Comparison of ENCODE assay signal across 15 cellular contexts in the genomic region with DNA sequence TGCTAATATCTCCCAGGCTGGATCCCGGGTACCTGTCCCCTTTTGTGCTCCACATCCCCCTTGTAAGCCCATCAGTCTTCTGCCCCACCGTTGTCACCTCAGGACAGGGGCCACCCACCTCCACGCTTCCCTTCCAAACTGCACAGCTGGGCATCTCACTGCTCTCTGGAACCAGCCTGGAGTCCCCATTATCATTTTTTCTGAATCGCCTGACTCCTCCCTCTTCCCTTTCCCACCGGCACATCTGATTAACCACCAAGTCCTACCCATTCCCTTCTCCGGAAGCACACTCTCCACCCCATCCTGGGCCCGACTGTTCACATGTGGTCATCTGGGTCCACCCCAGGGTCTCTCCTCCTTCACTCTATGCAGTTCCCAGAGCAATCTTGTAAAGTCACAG. TPM values are rescaled to one million over a fixed set of nuclear protein-coding genes. Genes with fewer than 3 reads are reported as not detected.
DNase-seq lines count a peak whose midpoint lies in the region; ATAC-seq and TF ChIP-seq lines count a peak whose summit lies in the region.
"Had no signal": no experiment of that assay in that cellular context is flagged by ENCODE, and none has a peak within 500 bp of the region (broad histone marks: within the 10 kb centered on the region; RNA-seq: fewer than 3 reads in every experiment).

No MANE protein-coding gene starts in this region.

- no peak for DNase-seq in activated CD8-positive, alpha-beta memory T cell treated with anti-CD3 and anti-CD28 coated beads, Interleukin-2, amount 10 ng/mL, durations not matched to agents 7 days and 5 days
- no peak for DNase-seq in activated CD8-positive, alpha-beta memory T cell treated with anti-CD3 and anti-CD28 coated beads, Interleukin-2, amount 50 U/mL, for 4 hours
- DNase-seq in glutamatergic neuron, result no peak
- DNase-seq in spleen, result peak; percentile 63
- no peak for DNase-seq in RKO (ENCODE audit: low spot score)
- no peak for DNase-seq in RWPE1 (ENCODE audit: low spot score)
- DNase-seq: colonic mucosa; DMS 273 treated with DMSO at 0.1 percent for 48 hours; islet precursor cell; NCI-H774; stimulated activated CD4-positive, alpha-beta T cell treated with anti-CD3 and anti-CD28 coated beads, Interleukin-1b, Interleukin-23, amount 100 ng/mL, for 48 hours; stimulated activated CD8-positive, alpha-beta memory T cell treated with anti-CD3 and anti-CD28 coated beads, Interleukin-4, amount 100 ng/mL, for 48 hours had no signal

- H3K9me3 Mint-ChIP-seq in activated CD8-positive, alpha-beta memory T cell treated with anti-CD3 and anti-CD28 coated beads, Interleukin-2, amount 10 ng/mL, durations not matched to agents 7 days and 5 days (ENCODE audit: low read depth), result no peaks in the 10 kb centered on the region
- no peaks in the 10 kb centered on the region for H3K9me3 Mint-ChIP-seq in IgD-negative memory B cell
- peaks cover 4% of the 10 kb centered on the region for H3K9me3 Mint-ChIP-seq in glutamatergic neuron (ENCODE audit: unreplicated experiment)

- peaks cover 0 to 32% (median 0%) of the 10 kb centered on the region in 7 donors for H3K27me3 ChIP-seq in spleen (replicated peaks in 1 of 7)

- H3K9me3 ChIP-seq in spleen, result no peaks in the 10 kb centered on the region
- H3K9me3 ChIP-seq: colonic mucosa had no signal

- intact Hi-C loops in spleen (cut with DNase I; ENCODE audit: low total_unique reads), result loop anchor here (5.0 kb wide), 1 partner anchor 62 kb away; no protein-coding TSS in a partner anchor

- peak overlapping the region in 5 of 8 donors; percentile 29 to 87 (median 34) for H3K27ac ChIP-seq in spleen
- no peak overlapping the region for H3K27ac ChIP-seq in RWPE1
- H3K27ac ChIP-seq: colonic mucosa had no signal

- H3K4me1 ChIP-seq in spleen, result peaks cover 0 to 46% (median 27%) of the 10 kb centered on the region in 6 donors
- H3K4me1 ChIP-seq: colonic mucosa had no signal

- POLR2A ChIA-PET in RWPE1 (lab: Yijun Ruan, JAX; ENCODE audit: low non-redundant PET), result no interaction called here

- 74 to 86% (median 77%) methylated on average over 7 of the region's 7 CpGs for WGBS in spleen, 5 donors

- peaks cover 38% of the 10 kb centered on the region for H3K27me3 Mint-ChIP-seq in activated CD8-positive, alpha-beta memory T cell treated with anti-CD3 and anti-CD28 coated beads, Interleukin-2, amount 10 ng/mL, durations not matched to agents 7 days and 5 days
- H3K27me3 Mint-ChIP-seq in IgD-negative memory B cell (peaks cover 6% of the 10 kb centered on the region), glutamatergic neuron (ENCODE audit: unreplicated experiment) (peaks cover 19% of the 10 kb centered on the region)

- H3K27ac Mint-ChIP-seq in activated CD8-positive, alpha-beta memory T cell treated with anti-CD3 and anti-CD28 coated beads, Interleukin-2, amount 10 ng/mL, durations not matched to agents 7 days and 5 days, result no peak overlapping the region
- H3K27ac Mint-ChIP-seq in IgD-negative memory B cell, result peak overlapping the region; percentile 60 to 90 (median 84)
- no peak overlapping the region for H3K27ac Mint-ChIP-seq in glutamatergic neuron (ENCODE audit: unreplicated experiment)

- H3K36me3 Mint-ChIP-seq in activated CD8-positive, alpha-beta memory T cell treated with anti-CD3 and anti-CD28 coated beads, Interleukin-2, amount 10 ng/mL, durations not matched to agents 7 days and 5 days, result no peaks in the 10 kb centered on the region
- H3K36me3 Mint-ChIP-seq in IgD-negative memory B cell, result no peaks in the 10 kb centered on the region
- no peaks in the 10 kb centered on the region for H3K36me3 Mint-ChIP-seq in glutamatergic neuron (ENCODE audit: unreplicated experiment)

- no peak overlapping the region for H3K4me3 ChIP-seq in spleen
- H3K4me3 ChIP-seq: colonic mucosa had no signal

- H3K4me1 Mint-ChIP-seq in activated CD8-positive, alpha-beta memory T cell treated with anti-CD3 and anti-CD28 coated beads, Interleukin-2, amount 10 ng/mL, durations not matched to agents 7 days and 5 days, result peaks cover 4% of the 10 kb centered on the region
- H3K4me1 Mint-ChIP-seq in IgD-negative memory B cell, result peaks cover 0 to 14% (median 4%) of the 10 kb centered on the region in 3 donors
- peaks cover 1% of the 10 kb centered on the region for H3K4me1 Mint-ChIP-seq in glutamatergic neuron (ENCODE audit: low read depth, unreplicated experiment)

- no peak for TF ChIP-seq POLR2A in spleen (IDR thresholded peaks at IDR 0.05)

- CTCF ChIA-PET in activated CD8-positive, alpha-beta memory T cell treated with anti-CD3 and anti-CD28 coated beads, Interleukin-2, amount 10 ng/mL, durations not matched to agents 7 days and 5 days (lab: Charles Lee), result interaction anchor here (0.9 to 3.5 kb wide), 5 partner anchors 11 to 120 kb away, joined by 3 to 16 read pairs (median 10); no protein-coding TSS in a partner anchor
- CTCF ChIA-PET in RWPE1 (lab: Yijun Ruan, JAX), result interaction anchor here (0.5 to 2.9 kb wide), 5 partner anchors 14 to 119 kb away, joined by 4 to 13 read pairs (median 6); no protein-coding TSS in a partner anchor

- peaks cover 0 to 16% (median 0%) of the 10 kb centered on the region in 6 donors for H3K36me3 ChIP-seq in spleen
- H3K36me3 ChIP-seq: colonic mucosa had no signal

- ATAC-seq in activated CD8-positive, alpha-beta memory T cell treated with anti-CD3 and anti-CD28 coated beads, Interleukin-2, amount 10 ng/mL, durations not matched to agents 7 days and 5 days, result no peak
- ATAC-seq in GM21717 (IDR thresholded peaks at IDR 0.05; ENCODE audit: unreplicated experiment), result no peak

- peak overlapping the region; percentile 17 for H3K4me3 Mint-ChIP-seq in activated CD8-positive, alpha-beta memory T cell treated with anti-CD3 and anti-CD28 coated beads, Interleukin-2, amount 10 ng/mL, durations not matched to agents 7 days and 5 days
- H3K4me3 Mint-ChIP-seq in IgD-negative memory B cell (peak overlapping the region; percentile 33 to 83 (median 72)), glutamatergic neuron (ENCODE audit: unreplicated experiment) (peak overlapping the region; percentile 14)

- TF ChIP-seq CTCF in glutamatergic neuron (IDR thresholded peaks at IDR 0.05; ENCODE audit: partially characterized antibody, unreplicated experiment) (no peak), spleen (IDR thresholded peaks at IDR 0.05 in 8 of 11, conservative IDR thresholded peaks at IDR 0.05 in 3 of 11) (no peak), RWPE1 (conservative IDR thresholded peaks at IDR 0.05; ENCODE audit: low read depth) (no peak)

RNA-seq across cellular contexts. Expression of gene PSD2, which starts 53.9 kb away (rescaled TPM):
- not detected for total RNA-seq in activated CD8-positive, alpha-beta memory T cell treated with anti-CD3 and anti-CD28 coated beads, Interleukin-2, amount 10 ng/mL, durations not matched to agents 7 days and 5 days
- polyA plus RNA-seq in IgD-negative memory B cell, result not detected
- 2.3 TPM for total RNA-seq in glutamatergic neuron (ENCODE audit: unreplicated experiment)
- under 1 TPM in 6 of 7 donors, not detected in 1; 0.09 to 0.42 (median 0.25) TPM for total RNA-seq in spleen
- under 1 TPM; 0.03 to 0.24 (median 0.05) TPM for polyA plus RNA-seq in spleen
- total RNA-seq: epithelial cell of proximal tubule had no signal

Comparison
In these comparisons a context has a peak if more than half of its experiments do, and no peak if none do; other contexts are left out.
1. H3K27ac Mint-ChIP-seq: peak in IgD-negative memory B cell (3 of 3); none in activated CD8-positive, alpha-beta memory T cell treated with anti-CD3 and anti-CD28 coated beads, Interleukin-2, amount 10 ng/mL, durations not matched to agents 7 days and 5 days (single experiment) and glutamatergic neuron (single experiment).
2. H3K4me3 Mint-ChIP-seq: peak in every context shown above with its lines; median percentile 72 in IgD-negative memory B cell; 17 in activated CD8-positive, alpha-beta memory T cell treated with anti-CD3 and anti-CD28 coated beads, Interleukin-2, amount 10 ng/mL, durations not matched to agents 7 days and 5 days; 14 in glutamatergic neuron.